ENCODE assay signal across 12 cellular contexts in genomic region chr20:46670228-46670584, GRCh38. TPM values are rescaled to one million over a fixed set of nuclear protein-coding genes. Genes with fewer than 3 reads are reported as not detected.
"Had no signal": no experiment of that assay in that cellular context is flagged by ENCODE, and none has a peak within 500 bp of the region (broad histone marks: within the 10 kb centered on the region; RNA-seq: fewer than 3 reads in every experiment).

No MANE protein-coding gene starts in this region.

- H3K4me2 ChIP-seq: GM23338 had no signal

- ATAC-seq: GM23338, HCT116 had no signal

- FAIRE-seq: H1, H54 had no signal

- H3K4me1 ChIP-seq: HAP-1 had no signal

- H3K4me3 ChIP-seq: GM23248, GM23338, HAP-1 had no signal

- H3K27ac ChIP-seq: GM23248 had no signal

- H2AFZ ChIP-seq: GM23248, GM23338 had no signal

- H3K9me3 ChIP-seq: HAP-1 had no signal

- H3K9ac ChIP-seq: GM23248 had no signal

- DNase-seq: GM23248, GOT3, H7, H9, HCEC 1CT, HFFc6 had no signal

- H3K36me3 ChIP-seq: HAP-1 had no signal

RNA-seq across cellular contexts. Expression of gene SLC13A3, which starts 18.9 kb away (rescaled TPM):
- total RNA-seq: H4 had no signal
